28 cellular contexts compared by ENCODE assay signal in genomic region chr3:51950899-51951298, GRCh38. TPM values are rescaled to one million over a fixed set of nuclear protein-coding genes. Genes with fewer than 3 reads are reported as not detected.
"Had no signal": no experiment of that assay in that cellular context is flagged by ENCODE, and none has a peak within 500 bp of the region (broad histone marks: within the 10 kb centered on the region; RNA-seq: fewer than 3 reads in every experiment).

No MANE protein-coding gene starts in this region.

- H3K27ac ChIP-seq: stomach, suprapubic skin, testis, thoracic aorta, thyroid gland, tibial artery, tibial nerve, transverse colon, upper lobe of left lung, upper lobe of right lung, uterus, vagina had no signal

- H3K4me3 ChIP-seq: stomach, suprapubic skin, testis, thoracic aorta, thyroid gland, tibial artery, tibial nerve, transverse colon, upper lobe of left lung, upper lobe of right lung, uterus, vagina had no signal

- H3K27me3 ChIP-seq: testis, thyroid gland, tibial artery, tibial nerve, upper lobe of right lung, uterus, vagina had no signal

- ATAC-seq: stimulated activated effector memory CD8-positive, alpha-beta T cell treated with anti-CD3 and anti-CD28 coated beads, Interleukin-12 subunit alpha, Interleukin-12 subunit beta, amount 100 ng/mL, for 72 hours; stimulated activated memory B cell treated with anti-CD40 and anti-IgM and Interleukin-4, amounts not matched to agents 10 μg/mL and 1 μg/mL and 100 μg/mL, for 72 hours; stimulated activated naive B cell treated with anti-CD40 and anti-IgM and Interleukin-4, amounts not matched to agents 10 μg/mL and 1 μg/mL and 100 μg/mL, for 72 hours; stimulated activated naive CD8-positive, alpha-beta T cell treated with anti-CD3 and anti-CD28 coated beads, Interleukin-15, amount 100 ng/mL, for 72 hours; stimulated activated naive CD8-positive, alpha-beta T cell treated with anti-CD3 and anti-CD28 coated beads, Interleukin-15, Interleukin-2, amounts not matched to agents 100 U/mL and 50 U/mL, for 24 hours; upper lobe of right lung had no signal

- FAIRE-seq: urothelium cell line had no signal

- H3K9me3 ChIP-seq: stomach, suprapubic skin, testis, thoracic aorta, thyroid gland, tibial artery, tibial nerve, transverse colon, upper lobe of left lung, upper lobe of right lung, uterus, vagina had no signal

- H3K4me1 ChIP-seq: testis, upper lobe of right lung, uterus had no signal

- H3K36me3 ChIP-seq: thoracic aorta, thyroid gland, transverse colon, upper lobe of right lung, uterus, vagina had no signal

- DNase-seq: stimulated activated CD4-positive, alpha-beta T cell treated with anti-CD3 and anti-CD28 coated beads, Interleukin-2, amount 100 ng/mL, for 48 hours; stimulated activated CD4-positive, alpha-beta T cell treated with anti-CD3 and anti-CD28 coated beads, Interleukin-4, amount 100 ng/mL, for 1 hour; stimulated activated CD4-positive, alpha-beta T cell treated with anti-CD3 and anti-CD28 coated beads, Interleukin-4, amount 100 ng/mL, for 24 hours; stimulated activated CD4-positive, alpha-beta T cell treated with anti-CD3 and anti-CD28 coated beads, Interleukin-4, amount 100 ng/mL, for 4 hours; stimulated activated CD8-positive, alpha-beta memory T cell treated with anti-CD3 and anti-CD28 coated beads, Interleukin-4, amount 100 ng/mL, for 48 hours; stimulated activated naive B cell treated with anti-CD40 and anti-IgM and Interleukin-4, amounts not matched to agents 10 μg/mL and 1 μg/mL and 100 μg/mL, for 72 hours; stimulated activated naive CD4-positive, alpha-beta T cell; stimulated activated naive CD4-positive, alpha-beta T cell treated with Interleukin-2 at 50 U/mL for 16 hours; stimulated activated naive CD8-positive, alpha-beta T cell treated with anti-CD3 and anti-CD28 coated beads, Interleukin-15, amount 100 ng/mL, for 72 hours; stimulated activated naive CD8-positive, alpha-beta T cell treated with anti-CD3 and anti-CD28 coated beads, Interleukin-15, Interleukin-2, amounts not matched to agents 100 U/mL and 50 U/mL, for 24 hours; stomach; substantia nigra; testis; thyroid gland; tibial artery; transverse colon; trophoblast cell; upper lobe of left lung; upper lobe of right lung; uterus had no signal

RNA-seq across cellular contexts. Expression of gene GPR62, which starts 4.3 kb away (rescaled TPM):
- total RNA-seq: stomach, suprapubic skin, thoracic aorta, transverse colon, upper lobe of left lung, upper lobe of right lung, urinary bladder, vagina had no signal
